Comparison of ENCODE assay signal across 23 cellular contexts in the genomic region with DNA sequence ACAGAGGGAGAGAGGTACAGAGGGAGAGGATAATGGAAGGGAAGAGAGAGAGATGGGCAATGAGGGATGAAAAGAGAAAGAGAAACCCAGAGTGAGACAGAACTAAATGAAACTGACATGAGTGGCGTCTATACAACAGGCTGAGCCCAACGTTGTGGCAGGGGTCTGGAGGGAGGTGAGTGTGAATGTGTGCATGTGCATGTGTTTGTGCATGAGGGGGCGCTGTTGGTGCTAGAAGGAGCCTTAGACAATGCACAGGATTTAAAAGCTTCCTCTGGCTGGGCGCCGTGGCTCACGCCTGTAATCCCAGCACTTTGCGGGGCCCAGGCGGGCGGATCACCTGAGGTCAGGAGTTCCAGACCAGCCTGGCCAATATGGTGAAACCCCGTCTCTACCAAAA.
A peak's percentile ranks its signal among the peaks of the same experiment; 100 is the strongest.
DNase-seq lines count a peak whose midpoint lies in the region; ATAC-seq and TF ChIP-seq lines count a peak whose summit lies in the region.
"Had no signal": no experiment of that assay in that cellular context is flagged by ENCODE, and none has a peak within 500 bp of the region (broad histone marks: within the 10 kb centered on the region; RNA-seq: fewer than 3 reads in every experiment).

No MANE protein-coding gene starts in this region.

- H3K4me2 ChIP-seq in SK-N-SH (no peak overlapping the region), mesendoderm (ENCODE audit: low read length) (no peak overlapping the region)
- H3K4me2 ChIP-seq: A549 had no signal

- no peak for TF ChIP-seq EP300 in SK-N-SH (IDR thresholded peaks at IDR 0.05; ENCODE audit: borderline replicate concordance in 1 of 2, low read depth in 1 of 2, low read length in 1 of 2)

- CTCF ChIA-PET in SK-N-SH (lab: Yijun Ruan, JAX) = interaction anchor here (1.2 to 1.6 kb wide), 2 partner anchors 10 to 56 kb away, joined by 3 read pairs; no protein-coding TSS in a partner anchor
- CTCF ChIA-PET in GM10248 (lab: Yijun Ruan, JAX) = no interaction called here

- H3K4ac ChIP-seq in mesendoderm (ENCODE audit: low read depth, low read length) = no peak overlapping the region

- H4K8ac ChIP-seq in mesendoderm (ENCODE audit: low read depth, low read length) = no peak overlapping the region

- H2BK15ac ChIP-seq in mesendoderm (replicated peaks; ENCODE audit: low read depth) = no peak overlapping the region

- H3K36me3 Mint-ChIP-seq in chondrocyte (ENCODE audit: low read depth) = no peaks in the 10 kb centered on the region
- H3K36me3 Mint-ChIP-seq: activated naive CD4-positive, alpha-beta T cell treated with anti-CD3 and anti-CD28 coated beads, Interleukin-2, amount 50 U/mL, for 72 hours; CD4-positive, CD25-positive, alpha-beta regulatory T cell; natural killer cell treated with Interleukin-12 subunit alpha and Interleukin-12 subunit beta and Interleukin-15 and Interleukin-18, amount 100 ng/mL, for 72 hours had no signal

- no peak overlapping the region for H3K27ac Mint-ChIP-seq in chondrocyte (ENCODE audit: unreplicated experiment)
- H3K27ac Mint-ChIP-seq: activated naive CD4-positive, alpha-beta T cell treated with anti-CD3 and anti-CD28 coated beads, Interleukin-2, amount 50 U/mL, for 72 hours; natural killer cell treated with Interleukin-12 subunit alpha and Interleukin-12 subunit beta and Interleukin-15 and Interleukin-18, amount 100 ng/mL, for 72 hours had no signal

- no peak overlapping the region for H2BK5ac ChIP-seq in mesendoderm (ENCODE audit: low read length)

- TF ChIP-seq RAD21 in SK-N-SH (IDR thresholded peaks at IDR 0.05; ENCODE audit: low read length) = peak; percentile 22; the same call in 1 of the 2 replicates

- TF ChIP-seq CTCF in SK-N-SH (IDR thresholded peaks at IDR 0.05) = peak; percentile 26; the same call in 1 of the 2 replicates
- peak; percentile 42 for TF ChIP-seq CTCF in chondrocyte (IDR thresholded peaks at IDR 0.05)
- no peak for TF ChIP-seq CTCF in GM10248 (IDR thresholded peaks at IDR 0.05; ENCODE audit: control extremely low read depth, extremely low read depth, low read depth, missing control alignments)

- POLR2A ChIA-PET in SK-N-SH (lab: Yijun Ruan, JAX) (no interaction called here), GM10248 (lab: Yijun Ruan, JAX) (no interaction called here)

- H3K9ac ChIP-seq in SK-N-SH (no peak overlapping the region), mesendoderm (ENCODE audit: low read length) (no peak overlapping the region)

- H3K4me1 ChIP-seq in SK-N-SH (ENCODE audit: control insufficient read depth in 1 of 2, insufficient read depth in 2 of 2, low read depth in 1 of 2, low read length in 1 of 2) (peaks cover 4 to 6% of the 10 kb centered on the region in 2 experiments; a peak in 2 of 4 replicates), mesendoderm (ENCODE audit: control insufficient read depth, low read depth, low read length) (no peaks in the 10 kb centered on the region)
- H3K4me1 ChIP-seq: A549, ascending aorta, esophagus muscularis mucosa, left lung had no signal

- H3K27me3 ChIP-seq in SK-N-SH (ENCODE audit: insufficient read depth) (no peaks in the 10 kb centered on the region), mesendoderm (ENCODE audit: insufficient read depth, low read length, poor library complexity) (no peaks in the 10 kb centered on the region)
- H3K27me3 ChIP-seq: ascending aorta, esophagus muscularis mucosa, left lung had no signal

- H3K4me1 Mint-ChIP-seq in chondrocyte (ENCODE audit: low read depth) = peaks cover 21% of the 10 kb centered on the region
- H3K4me1 Mint-ChIP-seq: CD4-positive, CD25-positive, alpha-beta regulatory T cell had no signal

- no peaks in the 10 kb centered on the region for H3K27me3 Mint-ChIP-seq in chondrocyte (ENCODE audit: low read depth)
- H3K27me3 Mint-ChIP-seq: CD4-positive, CD25-positive, alpha-beta regulatory T cell; natural killer cell treated with Interleukin-12 subunit alpha and Interleukin-12 subunit beta and Interleukin-15 and Interleukin-18, amount 100 ng/mL, for 72 hours had no signal

- no peaks in the 10 kb centered on the region for H3K79me2 ChIP-seq in SK-N-SH (ENCODE audit: insufficient read depth)
- no peaks in the 10 kb centered on the region for H3K79me2 ChIP-seq in mesendoderm (ENCODE audit: control insufficient read depth, insufficient read depth, low read length)

- H3K9me3 ChIP-seq in SK-N-SH = no peaks in the 10 kb centered on the region
- H3K9me3 ChIP-seq: A549, ascending aorta, esophagus muscularis mucosa, left lung had no signal

- H3K27ac ChIP-seq in SK-N-SH (ENCODE audit: low read depth in 2 of 2, low read length in 1 of 2) (no peak overlapping the region), mesendoderm (ENCODE audit: low read depth, low read length) (no peak overlapping the region)
- H3K27ac ChIP-seq: A549, ascending aorta, esophagus muscularis mucosa, left lung, RWPE1 had no signal

- no peak overlapping the region for H3K4me3 Mint-ChIP-seq in chondrocyte (ENCODE audit: unreplicated experiment)
- H3K4me3 Mint-ChIP-seq: CD4-positive, CD25-positive, alpha-beta regulatory T cell; natural killer cell treated with Interleukin-12 subunit alpha and Interleukin-12 subunit beta and Interleukin-15 and Interleukin-18, amount 100 ng/mL, for 72 hours had no signal

- H3K9me2 ChIP-seq in SK-N-SH = no peaks in the 10 kb centered on the region

- H2BK120ac ChIP-seq in mesendoderm (ENCODE audit: low read depth, low read length) = no peak overlapping the region

- H3K23ac ChIP-seq in mesendoderm (ENCODE audit: low read length) = no peak overlapping the region

- no peak overlapping the region for H2AK5ac ChIP-seq in mesendoderm (ENCODE audit: low read length)

- H3K36me3 ChIP-seq in SK-N-SH (replicated peaks in 1 of 2; ENCODE audit: control insufficient read depth in 1 of 2, insufficient read depth in 2 of 2, low read length in 1 of 2) (no peaks in the 10 kb centered on the region), mesendoderm (ENCODE audit: control insufficient read depth, insufficient read depth, low read length) (no peaks in the 10 kb centered on the region)
- H3K36me3 ChIP-seq: ascending aorta, esophagus muscularis mucosa, left lung had no signal

- no peak overlapping the region for H3K56ac ChIP-seq in mesendoderm (ENCODE audit: low read length)

- H4K20me1 ChIP-seq in SK-N-SH (ENCODE audit: insufficient read depth) = no peaks in the 10 kb centered on the region

- H3F3A ChIP-seq in SK-N-SH (replicated peaks; ENCODE audit: insufficient read depth) = no peaks in the 10 kb centered on the region

- H3K9me3 Mint-ChIP-seq in chondrocyte (ENCODE audit: low read depth) = no peaks in the 10 kb centered on the region
- H3K9me3 Mint-ChIP-seq: natural killer cell treated with Interleukin-12 subunit alpha and Interleukin-12 subunit beta and Interleukin-15 and Interleukin-18, amount 100 ng/mL, for 72 hours had no signal

- no peak for ATAC-seq in SK-N-SH treated with all-trans-retinoic acid at 6 μM for 48 hours
- no peak for ATAC-seq in HG02571 (IDR thresholded peaks at IDR 0.05; ENCODE audit: unreplicated experiment)
- ATAC-seq: A549; activated naive CD4-positive, alpha-beta T cell treated with anti-CD3 and anti-CD28 coated beads, Interleukin-2, amount 50 U/mL, for 72 hours; left lung had no signal

- H2AFZ ChIP-seq in SK-N-SH (ENCODE audit: low read depth) = no peak overlapping the region

- DNase-seq in SK-N-SH (no peak), M059J (ENCODE audit: low read depth) (peak; percentile 26), chondrocyte (ENCODE audit: low spot score) (no peak), mesendoderm (peak; percentile 83), GM10248 (ENCODE audit: extremely low spot score) (no peak), HPDE6-E6E7 (ENCODE audit: extremely low spot score) (no peak)
- DNase-seq: activated CD4-positive, CD25-positive, alpha-beta regulatory T cell treated with anti-CD3 and anti-CD28 coated beads, Interleukin-2, amount 50 U/mL, for 72 hours; activated T-cell treated with anti-CD3 and anti-CD28 coated beads, Interleukin-2, amount 50 U/mL, for 48 hours; CD4-positive, CD25-positive, alpha-beta regulatory T cell; cerebellar nuclear complex; effector CD8-positive, alpha-beta T cell; HCEC 1CT; left lung; midbrain; MM.1S had no signal

- H3K4me3 ChIP-seq in SK-N-SH (ENCODE audit: low read depth in 2 of 2, low read length in 1 of 2) (no peak overlapping the region), mesendoderm (ENCODE audit: low read length) (no peak overlapping the region)
- H3K4me3 ChIP-seq: A549, ascending aorta, esophagus muscularis mucosa, left lung had no signal

- no peaks in the 10 kb centered on the region for H3K79me1 ChIP-seq in mesendoderm (ENCODE audit: low read length)

- H3K18ac ChIP-seq in mesendoderm (ENCODE audit: low read length) = no peak overlapping the region

- WGBS in SK-N-SH (ENCODE audit: low lambda C conversion rate) = 80% methylated on average over 7 of the region's 10 CpGs
- WGBS in mesendoderm (ENCODE audit: extremely low coverage, insufficient coverage, low lambda C conversion rate) = no CpG with 5 or more reads among the region's 10 CpGs

- H4K5ac ChIP-seq in mesendoderm (ENCODE audit: low read length) = no peak overlapping the region

TF ChIP-seq in SK-N-SH, 30 proteins besides CTCF, POLR2A, EP300 and RAD21:
- no peak for TF ChIP-seq TAF1 (IDR thresholded peaks at IDR 0.05; ENCODE audit: borderline replicate concordance, low read depth, low read length)
- TF ChIP-seq SMC3 (IDR thresholded peaks at IDR 0.05; ENCODE audit: low read depth, low read length) = 0 out of 2 replicates have a peak, but pooled peaks have one; percentile 11

TF ChIP-seq in SK-N-SH treated with all-trans-retinoic acid at 6 μM for 48 hours, 23 proteins besides CTCF, POLR2A, EP300 and RAD21:
- TF ChIP-seq, protein P1, sequence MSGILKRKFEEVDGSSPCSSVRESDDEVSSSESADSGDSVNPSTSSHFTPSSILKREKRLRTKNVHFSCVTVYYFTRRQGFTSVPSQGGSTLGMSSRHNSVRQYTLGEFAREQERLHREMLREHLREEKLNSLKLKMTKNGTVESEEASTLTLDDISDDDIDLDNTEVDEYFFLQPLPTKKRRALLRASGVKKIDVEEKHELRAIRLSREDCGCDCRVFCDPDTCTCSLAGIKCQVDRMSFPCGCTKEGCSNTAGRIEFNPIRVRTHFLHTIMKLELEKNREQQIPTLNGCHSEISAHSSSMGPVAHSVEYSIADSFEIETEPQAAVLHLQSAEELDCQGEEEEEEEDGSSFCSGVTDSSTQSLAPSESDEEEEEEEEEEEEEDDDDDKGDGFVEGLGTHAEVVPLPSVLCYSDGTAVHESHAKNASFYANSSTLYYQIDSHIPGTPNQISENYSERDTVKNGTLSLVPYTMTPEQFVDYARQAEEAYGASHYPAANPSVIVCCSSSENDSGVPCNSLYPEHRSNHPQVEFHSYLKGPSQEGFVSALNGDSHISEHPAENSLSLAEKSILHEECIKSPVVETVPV (CRISPR knock-in tag; IDR thresholded peaks at IDR 0.05) = no peak
- no peak for TF ChIP-seq ZFP3 (CRISPR knock-in tag; IDR thresholded peaks at IDR 0.05)
- no peak for TF ChIP-seq ZC3H10 (CRISPR knock-in tag; IDR thresholded peaks at IDR 0.05)

Comparison
In these comparisons a context has a peak if more than half of its experiments do, and no peak if none do; other contexts are left out.
1. DNase-seq: peak in M059J (single experiment) and mesendoderm (single experiment); none in SK-N-SH (single experiment), chondrocyte (single experiment), GM10248 (single experiment) and HPDE6-E6E7 (single experiment).